Comparison of ENCODE assay signal across 12 cellular contexts in the genomic region with DNA sequence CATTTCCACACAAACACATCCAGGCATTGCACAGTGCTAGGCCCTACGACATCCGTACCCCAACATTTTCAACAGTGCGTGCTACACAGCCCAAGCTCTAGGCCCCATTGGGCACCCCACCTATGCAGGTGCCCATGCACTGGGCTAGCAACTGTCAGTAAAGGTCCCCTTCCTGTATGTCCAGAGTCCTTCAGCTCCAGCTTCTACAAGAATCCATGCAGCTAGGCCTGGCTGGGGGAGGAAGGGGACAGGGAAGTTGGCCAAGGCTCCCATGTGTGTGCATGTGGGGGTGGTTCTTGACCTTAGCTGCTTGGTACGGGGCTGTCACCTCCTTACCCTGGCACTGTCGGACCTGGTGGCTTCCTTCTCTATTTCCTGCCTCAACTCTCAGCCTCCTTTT. TPM values are rescaled to one million over a fixed set of nuclear protein-coding genes. Genes with fewer than 3 reads are reported as not detected.
A peak's percentile ranks its signal among the peaks of the same experiment; 100 is the strongest.
DNase-seq lines count a peak whose midpoint lies in the region; ATAC-seq and TF ChIP-seq lines count a peak whose summit lies in the region.
"Had no signal": no experiment of that assay in that cellular context is flagged by ENCODE, and none has a peak within 500 bp of the region (broad histone marks: within the 10 kb centered on the region; RNA-seq: fewer than 3 reads in every experiment).

No MANE protein-coding gene starts in this region.

- ATAC-seq in natural killer cell (no peak), GM19351 (IDR thresholded peaks at IDR 0.05; ENCODE audit: unreplicated experiment) (no peak), HG03457 (IDR thresholded peaks at IDR 0.05; ENCODE audit: unreplicated experiment) (no peak), GM21528 (IDR thresholded peaks at IDR 0.05; ENCODE audit: low FRiP score, unreplicated experiment) (no peak)

- H3K27me3 Mint-ChIP-seq in natural killer cell (ENCODE audit: low read depth in 2 of 2): peaks cover 6 to 27% of the 10 kb centered on the region in 2 donors

- in situ Hi-C loops in HAP-1 (cut with MboI; ENCODE audit: low sequenced_read_pairs): no loop called here

- no peaks in the 10 kb centered on the region for H3K36me3 Mint-ChIP-seq in natural killer cell

- no peaks in the 10 kb centered on the region for H3K9me3 ChIP-seq in BLaER1 treated with 17β-estradiol and CSF1 and Interleukin-3, amounts not matched to agents 10 nM and 100 nM (replicated peaks in 1 of 11)
- no peaks in the 10 kb centered on the region for H3K9me3 ChIP-seq in HAP-1
- H3K9me3 ChIP-seq: adrenal gland had no signal

- peaks cover 0 to 83% (median 61%) of the 10 kb centered on the region in 11 experiments; a peak in 19 of 22 replicates for H4K20me1 ChIP-seq in BLaER1 treated with 17β-estradiol and CSF1 and Interleukin-3, amounts not matched to agents 10 nM and 100 nM

- no peaks in the 10 kb centered on the region for H3K9me3 Mint-ChIP-seq in natural killer cell

- DNase-seq in HAP-1 (ENCODE audit: low spot score in 2 of 2) (no peak), coronary artery (ENCODE audit: low spot score) (no peak), natural killer cell (no peak), HuH-7 (ENCODE audit: low spot score) (no peak)
- DNase-seq: adrenal gland; effector CD4-positive, alpha-beta T cell had no signal

- H3K4me3 Mint-ChIP-seq in natural killer cell: peak overlapping the region; percentile 89

- H3K36me3 ChIP-seq in BLaER1 treated with 17β-estradiol and CSF1 and Interleukin-3, amounts not matched to agents 10 nM and 100 nM: no peaks in the 10 kb centered on the region
- no peaks in the 10 kb centered on the region for H3K36me3 ChIP-seq in HAP-1 (replicated peaks)
- H3K36me3 ChIP-seq: adrenal gland had no signal

- H3K27ac ChIP-seq in BLaER1 treated with 17β-estradiol and CSF1 and Interleukin-3, amounts not matched to agents 10 nM and 100 nM: no peak overlapping the region
- no peak overlapping the region for H3K27ac ChIP-seq in coronary artery
- H3K27ac ChIP-seq: adrenal gland had no signal

- TF ChIP-seq CTCF in coronary artery (IDR thresholded peaks at IDR 0.05) (no peak), natural killer cell (IDR thresholded peaks at IDR 0.05) (no peak)

- intact Hi-C loops in natural killer cell (cut with micrococcal nuclease): no loop called here

- peaks cover 31 to 59% (median 51%) of the 10 kb centered on the region in 10 experiments for H3K4me1 ChIP-seq in BLaER1 treated with 17β-estradiol and CSF1 and Interleukin-3, amounts not matched to agents 10 nM and 100 nM
- peaks cover 4% of the 10 kb centered on the region; the same call in 1 of the 2 replicates for H3K4me1 ChIP-seq in HAP-1
- H3K4me1 ChIP-seq: adrenal gland had no signal

- H3K27ac Mint-ChIP-seq in natural killer cell: peak overlapping the region; percentile 50 to 90

- peaks cover 43 to 81% (median 57%) of the 10 kb centered on the region in 11 experiments for H3K27me3 ChIP-seq in BLaER1 treated with 17β-estradiol and CSF1 and Interleukin-3, amounts not matched to agents 10 nM and 100 nM
- peaks cover 18% of the 10 kb centered on the region for H3K27me3 ChIP-seq in HAP-1 (ENCODE audit: low read depth)

- H3K4me1 Mint-ChIP-seq in natural killer cell: peaks cover 51 to 68% of the 10 kb centered on the region in 2 donors

- H3K4me3 ChIP-seq in BLaER1 treated with 17β-estradiol and CSF1 and Interleukin-3, amounts not matched to agents 10 nM and 100 nM: peak overlapping the region; percentile 53 to 72 (median 63); a peak in 14 of 20 replicates
- peak overlapping the region; percentile 43 for H3K4me3 ChIP-seq in HAP-1
- H3K4me3 ChIP-seq in coronary artery: peak overlapping the region; percentile 70

- 0 out of 22 replicates have a peak overlapping the region, but pooled peaks of 1 of the 11 experiments have one; percentile 28 for H3K9ac ChIP-seq in BLaER1 treated with 17β-estradiol and CSF1 and Interleukin-3, amounts not matched to agents 10 nM and 100 nM

- peak overlapping the region; percentile 93 to 100 (median 99) for H3K4me2 ChIP-seq in BLaER1 treated with 17β-estradiol and CSF1 and Interleukin-3, amounts not matched to agents 10 nM and 100 nM

RNA-seq across cellular contexts. Expression of gene B3GAT1, which starts 1.3 kb away (rescaled TPM):
- total RNA-seq in natural killer cell: 10 to 100 TPM; 41.3 to 78.4 (median 65.1) TPM
- total RNA-seq: M059J, OCI-LY7 had no signal
